36 cellular contexts compared by ENCODE assay signal in the genomic region with DNA sequence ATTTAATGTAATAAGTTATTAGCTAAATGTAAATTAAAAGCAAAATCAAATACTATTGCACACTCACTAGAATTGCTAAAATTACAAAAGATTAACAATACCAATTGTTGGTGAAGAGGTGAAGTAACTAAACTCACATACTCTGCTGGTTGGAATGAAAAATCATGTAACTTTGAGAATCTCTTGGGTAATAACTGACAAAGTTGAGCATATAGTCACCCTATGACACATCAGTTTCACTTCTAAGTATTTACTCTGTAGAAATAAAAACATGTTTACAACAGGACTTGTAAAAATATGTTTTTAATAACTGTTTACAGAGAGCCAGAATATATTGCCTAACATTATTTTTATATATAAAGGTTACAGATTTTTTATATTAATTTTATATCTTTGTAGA. TPM values are rescaled to one million over a fixed set of nuclear protein-coding genes. Genes with fewer than 3 reads are reported as not detected.
DNase-seq lines count a peak whose midpoint lies in the region; ATAC-seq, FAIRE-seq and TF ChIP-seq lines count a peak whose summit lies in the region.
"Had no signal": no experiment of that assay in that cellular context is flagged by ENCODE, and none has a peak within 500 bp of the region (broad histone marks: within the 10 kb centered on the region; RNA-seq: fewer than 3 reads in every experiment).

No MANE protein-coding gene starts in this region.

- no peak for TF ChIP-seq CTCF in astrocyte (IDR thresholded peaks at IDR 0.05; ENCODE audit: insufficient read depth, low read depth, low read length)
- TF ChIP-seq CTCF in fibroblast of pulmonary artery (IDR thresholded peaks at IDR 0.05; ENCODE audit: low read length, missing control alignments) = no peak

- no peaks in the 10 kb centered on the region for H3K36me3 Mint-ChIP-seq in astrocyte (ENCODE audit: low read depth, unreplicated experiment)
- H3K36me3 Mint-ChIP-seq in naive thymus-derived CD8-positive, alpha-beta T cell = no peaks in the 10 kb centered on the region
- H3K36me3 Mint-ChIP-seq: activated naive CD4-positive, alpha-beta T cell treated with anti-CD3 and anti-CD28 coated beads, Interleukin-2, amount 50 U/mL, for 72 hours had no signal

- peaks cover 11% of the 10 kb centered on the region for H3K4me1 Mint-ChIP-seq in astrocyte (ENCODE audit: low read depth, unreplicated experiment)
- no peaks in the 10 kb centered on the region for H3K4me1 Mint-ChIP-seq in naive thymus-derived CD8-positive, alpha-beta T cell
- H3K4me1 Mint-ChIP-seq: activated T-helper 17 cell treated with anti-CD3 and anti-CD28 coated beads, Interleukin-2, amount 50 U/mL, for 72 hours had no signal

- POLR2A ChIA-PET in naive thymus-derived CD8-positive, alpha-beta T cell (lab: Charles Lee) = no interaction called here

- H3K9me3 Mint-ChIP-seq in astrocyte (ENCODE audit: unreplicated experiment) = no peaks in the 10 kb centered on the region
- peaks cover 0 to 9% (median 7%) of the 10 kb centered on the region in 9 donors for H3K9me3 Mint-ChIP-seq in naive thymus-derived CD8-positive, alpha-beta T cell
- H3K9me3 Mint-ChIP-seq: H9, neural crest cell had no signal

- no peak overlapping the region for H3K4me3 ChIP-seq in astrocyte (ENCODE audit: insufficient read depth, low read depth, low read length)
- H3K4me3 ChIP-seq in fibroblast of pulmonary artery (replicated peaks; ENCODE audit: low read depth, low read length) = no peak overlapping the region
- H3K4me3 ChIP-seq: BLaER1, left ventricle myocardium inferior, ovary, SJSA1, tibial artery had no signal

- no peaks in the 10 kb centered on the region for H3K9me3 ChIP-seq in astrocyte (ENCODE audit: insufficient read depth, low read depth, low read length)
- H3K9me3 ChIP-seq: BLaER1, ovary, tibial artery had no signal

- H3K4me1 ChIP-seq in astrocyte (ENCODE audit: insufficient read depth, low read length) = peaks cover 4% of the 10 kb centered on the region
- H3K4me1 ChIP-seq: BLaER1, left ventricle myocardium inferior, SJSA1, tibial artery had no signal

- peak overlapping the region; percentile 75 for H3K27ac Mint-ChIP-seq in astrocyte (ENCODE audit: unreplicated experiment)
- H3K27ac Mint-ChIP-seq in naive thymus-derived CD8-positive, alpha-beta T cell = no peak overlapping the region
- H3K27ac Mint-ChIP-seq: activated CD8-positive, alpha-beta T cell treated with anti-CD3 and anti-CD28 coated beads, Interleukin-2, amount 10 ng/mL, durations not matched to agents 7 days and 5 days; activated naive CD4-positive, alpha-beta T cell treated with anti-CD3 and anti-CD28 coated beads, Interleukin-2, amount 50 U/mL, for 72 hours; activated T-helper 17 cell treated with anti-CD3 and anti-CD28 coated beads, Interleukin-2, amount 50 U/mL, for 72 hours; H9 had no signal

- no peaks in the 10 kb centered on the region for H3K27me3 Mint-ChIP-seq in astrocyte (ENCODE audit: low read depth, unreplicated experiment)
- no peaks in the 10 kb centered on the region for H3K27me3 Mint-ChIP-seq in naive thymus-derived CD8-positive, alpha-beta T cell
- H3K27me3 Mint-ChIP-seq: activated T-helper 17 cell treated with anti-CD3 and anti-CD28 coated beads, Interleukin-2, amount 50 U/mL, for 72 hours had no signal

- no peaks in the 10 kb centered on the region for H3K79me2 ChIP-seq in astrocyte (ENCODE audit: insufficient read depth, low read length)

- H3K4me2 ChIP-seq in astrocyte (ENCODE audit: low read length) = no peak overlapping the region
- H3K4me2 ChIP-seq: BLaER1 had no signal

- no peak overlapping the region for H3K27ac ChIP-seq in astrocyte (ENCODE audit: low read depth, low read length)
- H3K27ac ChIP-seq: BLaER1, left ventricle myocardium inferior, ovary, SJSA1, tibial artery, WERI-Rb-1 had no signal

- peak; percentile 65 for DNase-seq in ELR (ENCODE audit: low read depth)
- DNase-seq in MV-4-11 (lab: John Stamatoyannopoulos, UW) = peak; percentile 79
- DNase-seq in astrocyte (ENCODE audit: low read depth) = no peak
- DNase-seq in fibroblast of pulmonary artery (ENCODE audit: low read depth) = peak; percentile 52
- no peak for DNase-seq in hepatic stellate cell (ENCODE audit: low spot score)
- DNase-seq in naive thymus-derived CD8-positive, alpha-beta T cell = no peak
- no peak for DNase-seq in HuH-7 (ENCODE audit: low spot score)
- DNase-seq: activated CD4-positive, alpha-beta T cell treated with anti-CD3 and anti-CD28 coated beads for 4 hours; activated CD8-positive, alpha-beta T cell treated with anti-CD3 and anti-CD28 coated beads, Interleukin-2, amount 10 ng/mL, durations not matched to agents 7 days and 5 days; anterior cingulate cortex; dermis blood vessel endothelial cell; GDM1; H9; IMR-90; left ventricle myocardium inferior; mesendoderm; NCI-H1417 treated with DMSO at 0.1 percent for 48 hours; NCI-H2029 treated with DMSO at 0.1 percent for 48 hours; NCI-H526; NK-92 treated with Interleukin-12 subunit alpha and Interleukin-12 subunit beta, amount 100 ng/mL, for 24 hours; ovary; stimulated activated CD4-positive, alpha-beta T cell treated with anti-CD3 and anti-CD28 coated beads, Interleukin-15, amount 100 ng/mL, for 24 hours; stimulated activated CD4-positive, alpha-beta T cell treated with anti-CD3 and anti-CD28 coated beads, Interleukin-4, amount 100 ng/mL, for 4 hours; T1000; tibial artery; WERI-Rb-1 had no signal

- ATAC-seq in naive thymus-derived CD8-positive, alpha-beta T cell = no peak
- ATAC-seq: activated CD8-positive, alpha-beta T cell treated with anti-CD3 and anti-CD28 coated beads, Interleukin-2, amount 10 ng/mL, durations not matched to agents 7 days and 5 days; activated naive CD4-positive, alpha-beta T cell treated with anti-CD3 and anti-CD28 coated beads, Interleukin-2, amount 50 U/mL, for 72 hours; activated T-helper 17 cell treated with anti-CD3 and anti-CD28 coated beads, Interleukin-2, amount 50 U/mL, for 72 hours had no signal

- no peak overlapping the region for H3K4me3 Mint-ChIP-seq in astrocyte (ENCODE audit: unreplicated experiment)
- no peak overlapping the region for H3K4me3 Mint-ChIP-seq in naive thymus-derived CD8-positive, alpha-beta T cell
- H3K4me3 Mint-ChIP-seq: activated CD8-positive, alpha-beta T cell treated with anti-CD3 and anti-CD28 coated beads, Interleukin-2, amount 10 ng/mL, durations not matched to agents 7 days and 5 days; activated T-helper 17 cell treated with anti-CD3 and anti-CD28 coated beads, Interleukin-2, amount 50 U/mL, for 72 hours; H9; neural crest cell had no signal

- no peaks in the 10 kb centered on the region for H3K36me3 ChIP-seq in astrocyte (ENCODE audit: insufficient read depth, low read length)
- H3K36me3 ChIP-seq: BLaER1, left ventricle myocardium inferior, ovary, SJSA1, tibial artery, WERI-Rb-1 had no signal

- no peak for FAIRE-seq in astrocyte (lab: Jason Lieb, UNC)
- FAIRE-seq: keratinocyte, RCC 7860 had no signal

- H2AFZ ChIP-seq in astrocyte (ENCODE audit: low read depth, low read length) = no peak overlapping the region

- no peaks in the 10 kb centered on the region for H3K27me3 ChIP-seq in astrocyte (ENCODE audit: insufficient read depth, low read length)
- H3K27me3 ChIP-seq: BLaER1, ovary, SJSA1, tibial artery had no signal

- H3K9ac ChIP-seq in astrocyte (ENCODE audit: low read length) = no peak overlapping the region
- H3K9ac ChIP-seq: BLaER1 had no signal

- no peaks in the 10 kb centered on the region for H4K20me1 ChIP-seq in astrocyte (ENCODE audit: insufficient read depth, low read length)
- H4K20me1 ChIP-seq: BLaER1 had no signal

RNA-seq across cellular contexts. Expression of a gene that starts 33.6 kb away (rescaled TPM):
- 14.0 and 20.0 TPM in 2 replicates for total RNA-seq in astrocyte
- 1 to 10 TPM; 1.2 to 1.5 TPM for total RNA-seq in naive thymus-derived CD8-positive, alpha-beta T cell
- polyA plus RNA-seq in naive thymus-derived CD8-positive, alpha-beta T cell = under 1 TPM in 2 of 3 donors, not detected in 1; 0.12 to 0.27 TPM
- total RNA-seq: activated CD8-positive, alpha-beta T cell treated with anti-CD3 and anti-CD28 coated beads, Interleukin-2, amount 10 ng/mL, durations not matched to agents 7 days and 5 days; activated naive CD4-positive, alpha-beta T cell treated with anti-CD3 and anti-CD28 coated beads, Interleukin-2, amount 50 U/mL, for 72 hours; activated T-helper 17 cell treated with anti-CD3 and anti-CD28 coated beads, Interleukin-2, amount 50 U/mL, for 72 hours; dermis blood vessel endothelial cell; fibroblast of lung; IMR-90; LHCN-M2 had no signal
- polyA plus RNA-seq: AG04450, fibroblast of lung, IMR-90 had no signal

Comparison
In these comparisons a context has a peak if more than half of its experiments do, and no peak if none do; other contexts are left out.
1. DNase-seq: peak in ELR (single experiment), MV-4-11 (single experiment) and fibroblast of pulmonary artery (single experiment); none in astrocyte (single experiment), hepatic stellate cell (single experiment), naive thymus-derived CD8-positive, alpha-beta T cell (0 of 10) and HuH-7 (single experiment).